21 cellular contexts compared by ENCODE assay signal in genomic region chr3:184758056-184758455, GRCh38.
"Had no signal": no experiment of that assay in that cellular context is flagged by ENCODE, and none has a peak within 500 bp of the region (broad histone marks: within the 10 kb centered on the region; RNA-seq: fewer than 3 reads in every experiment).

No MANE protein-coding gene starts in this region.

- H3K4me3 ChIP-seq: mucosa of descending colon, pancreas, psoas muscle, right lobe of liver, upper lobe of right lung, vagina had no signal

- FAIRE-seq: endothelial cell of umbilical vein, pancreas had no signal

- H3K36me3 Mint-ChIP-seq: naive thymus-derived CD8-positive, alpha-beta T cell had no signal

- H3K9me3 Mint-ChIP-seq: naive thymus-derived CD8-positive, alpha-beta T cell; neural crest cell had no signal

- H3K4me3 Mint-ChIP-seq: neural crest cell had no signal

- ATAC-seq: naive thymus-derived CD8-positive, alpha-beta T cell had no signal

- H3K27me3 ChIP-seq: colonic mucosa, foreskin keratinocyte, pancreas, right lobe of liver, upper lobe of right lung, vagina had no signal

- DNase-seq: effector CD4-positive, alpha-beta T cell; endodermal cell; erythroblast; foreskin keratinocyte; hippocampal formation; kidney glomerular epithelial cell; mucosa of descending colon; naive thymus-derived CD8-positive, alpha-beta T cell; nucleus accumbens; pancreas; psoas muscle; retina; right lobe of liver; stimulated activated CD4-positive, alpha-beta T cell treated with anti-CD3 and anti-CD28 coated beads, Interleukin-2, amount 100 ng/mL, for 24 hours; stimulated activated CD4-positive, alpha-beta T cell treated with anti-CD3 and anti-CD28 coated beads, Interleukin-4, amount 100 ng/mL, for 4 hours; stimulated activated naive CD4-positive, alpha-beta T cell; upper lobe of right lung had no signal

- H3K27ac ChIP-seq: right lobe of liver had no signal

- H3K9me3 ChIP-seq: colonic mucosa, mucosa of descending colon, pancreas, psoas muscle, right lobe of liver, upper lobe of right lung, vagina had no signal

- H3K4me1 ChIP-seq: colonic mucosa, right lobe of liver, upper lobe of right lung had no signal

- H3K36me3 ChIP-seq: colonic mucosa, pancreas, right lobe of liver, upper lobe of right lung, vagina had no signal
